ENCODE assay signal across 20 cellular contexts in genomic region chr3:28224430-28224829, GRCh38.
"Had no signal": no experiment of that assay in that cellular context is flagged by ENCODE, and none has a peak within 500 bp of the region (broad histone marks: within the 10 kb centered on the region; RNA-seq: fewer than 3 reads in every experiment).

No MANE protein-coding gene starts in this region.

- H3K4me3 Mint-ChIP-seq: activated naive CD8-positive, alpha-beta T cell treated with anti-CD3 and anti-CD28 coated beads for 36 hours had no signal

- H3K27ac Mint-ChIP-seq: activated naive CD8-positive, alpha-beta T cell treated with anti-CD3 and anti-CD28 coated beads for 36 hours had no signal

- DNase-seq: activated CD4-positive, alpha-beta T cell treated with anti-CD3 and anti-CD28 coated beads for 4 hours; activated gamma-delta T cell; activated naive CD8-positive, alpha-beta T cell treated with anti-CD3 and anti-CD28 coated beads for 36 hours; activated T-cell treated with anti-CD3 and anti-CD28 coated beads for 4 hours; brain microvascular endothelial cell; IMR-90; Kasumi-1; KBM-7; NCI-H1105 treated with DMSO at 0.1 percent for 48 hours; NCI-H1436 treated with DMSO at 0.1 percent for 48 hours; NCI-H187; NCI-H2081; NCI-H510A treated with DMSO at 0.1 percent for 48 hours; NCI-H69; NK-92 treated with Interleukin-12 subunit alpha and Interleukin-12 subunit beta, amount 100 ng/mL, for 24 hours; Peyer's patch; Right ventricle myocardium superior; SJCRH30; SK-N-SH; T-helper 1 cell had no signal
